26 cellular contexts compared by ENCODE assay signal in genomic region chr15:31560643-31561042, GRCh38.
"Had no signal": no experiment of that assay in that cellular context is flagged by ENCODE, and none has a peak within 500 bp of the region (broad histone marks: within the 10 kb centered on the region; RNA-seq: fewer than 3 reads in every experiment).

No MANE protein-coding gene starts in this region.

- H3K27ac Mint-ChIP-seq: mesothelial cell of epicardium; naive B cell; natural killer cell; progenitor cell of endocrine pancreas; stimulated activated naive B cell treated with anti-CD40 and anti-IgM and Interleukin-4, amounts not matched to agents 10 μg/mL and 1 μg/mL and 100 μg/mL, for 72 hours had no signal

- H3K4me3 Mint-ChIP-seq: mesothelial cell of epicardium; natural killer cell; neural crest cell; stimulated activated naive B cell treated with anti-CD40 and anti-IgM and Interleukin-4, amounts not matched to agents 10 μg/mL and 1 μg/mL and 100 μg/mL, for 72 hours had no signal

- ATAC-seq: natural killer cell; right lobe of liver; stimulated activated naive B cell treated with anti-CD40 and anti-IgM and Interleukin-4, amounts not matched to agents 10 μg/mL and 1 μg/mL and 100 μg/mL, for 72 hours; stimulated activated naive CD8-positive, alpha-beta T cell treated with anti-CD3 and anti-CD28 coated beads, Interleukin-15, Interleukin-2, amounts not matched to agents 100 U/mL and 50 U/mL, for 24 hours had no signal

- H3K36me3 Mint-ChIP-seq: mesothelial cell of epicardium; naive B cell; natural killer cell; stimulated activated naive B cell treated with anti-CD40 and anti-IgM and Interleukin-4, amounts not matched to agents 10 μg/mL and 1 μg/mL and 100 μg/mL, for 72 hours had no signal

- H3K36me3 ChIP-seq: left ventricle myocardium inferior, ovary, right atrium auricular region, right lobe of liver, thyroid gland, transverse colon, upper lobe of left lung, vagina had no signal

- H3K4me3 ChIP-seq: left ventricle myocardium inferior, lung, ovary, right atrium auricular region, right lobe of liver, skin epidermis, stomach, testis, thyroid gland, transverse colon, upper lobe of left lung, vagina had no signal

- H3K4me1 Mint-ChIP-seq: mesothelial cell of epicardium; naive B cell; stimulated activated naive B cell treated with anti-CD40 and anti-IgM and Interleukin-4, amounts not matched to agents 10 μg/mL and 1 μg/mL and 100 μg/mL, for 72 hours had no signal

- H3K27me3 ChIP-seq: ovary, right atrium auricular region, right lobe of liver, stomach, testis, thyroid gland, transverse colon, upper lobe of left lung, vagina had no signal

- H3K9me3 Mint-ChIP-seq: mesothelial cell of epicardium, naive B cell, natural killer cell, neural crest cell had no signal

- H3K27ac ChIP-seq: left ventricle myocardium inferior, ovary, right atrium auricular region, right lobe of liver, skin epidermis, stomach, testis, thyroid gland, transverse colon, upper lobe of left lung, vagina had no signal

- DNase-seq: hippocampal formation; kidney; left ventricle myocardium inferior; mesendoderm; naive B cell; natural killer cell; ovary; right lobe of liver; stimulated activated CD4-positive, alpha-beta T cell treated with anti-CD3 and anti-CD28 coated beads, Interleukin-12 subunit alpha, Interleukin-12 subunit beta, amount 100 ng/mL, for 4 hours; stimulated activated CD4-positive, alpha-beta T cell treated with anti-CD3 and anti-CD28 coated beads, Interleukin-15, amount 100 ng/mL, for 24 hours; stimulated activated CD4-positive, alpha-beta T cell treated with anti-CD3 and anti-CD28 coated beads, Interleukin-2, amount 100 ng/mL, for 24 hours; stimulated activated CD4-positive, alpha-beta T cell treated with anti-CD3 and anti-CD28 coated beads, Interleukin-4, amount 100 ng/mL, for 1 hour; stimulated activated naive B cell treated with anti-CD40 and anti-IgM and Interleukin-4, amounts not matched to agents 10 μg/mL and 1 μg/mL and 100 μg/mL, for 72 hours; stimulated activated naive CD8-positive, alpha-beta T cell treated with anti-CD3 and anti-CD28 coated beads, Interleukin-15, Interleukin-2, amounts not matched to agents 100 U/mL and 50 U/mL, for 24 hours; stomach; testis; thyroid gland; transverse colon; upper lobe of left lung had no signal

- H3K27me3 Mint-ChIP-seq: progenitor cell of endocrine pancreas had no signal

- H3K4me1 ChIP-seq: right atrium auricular region, right lobe of liver, stomach, testis, thyroid gland, transverse colon, upper lobe of left lung, vagina had no signal

- H3K9me3 ChIP-seq: left ventricle myocardium inferior, ovary, right atrium auricular region, right lobe of liver, stomach, testis, thyroid gland, transverse colon, upper lobe of left lung, vagina had no signal
